ENCODE assay signal across 11 cellular contexts in the genomic region with DNA sequence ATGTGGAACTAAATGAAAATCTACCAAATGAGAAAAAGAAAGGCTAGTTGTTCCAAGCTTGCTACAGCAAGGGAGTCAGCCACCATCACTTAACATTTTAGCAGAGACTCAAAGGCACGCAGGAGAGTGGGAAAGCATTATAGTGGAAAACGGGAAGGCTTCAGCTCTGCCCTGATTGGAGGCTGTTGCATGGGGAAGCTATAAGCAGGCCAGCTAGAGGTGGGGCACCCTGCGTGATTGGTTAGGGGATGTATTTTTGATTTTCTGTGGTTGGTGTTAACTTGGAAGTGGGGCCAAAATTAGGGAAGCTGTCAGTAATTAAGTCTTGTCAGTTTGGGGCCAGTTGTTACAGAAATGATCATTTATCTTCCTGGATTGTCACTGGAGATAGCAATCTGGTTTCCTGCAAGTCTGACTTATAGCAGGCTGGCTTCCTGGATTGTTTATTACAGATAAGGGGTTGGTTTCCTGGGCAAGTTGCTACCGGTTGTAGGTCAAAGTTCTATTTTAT.
DNase-seq lines count a peak whose midpoint lies in the region; ATAC-seq and TF ChIP-seq lines count a peak whose summit lies in the region.
"Had no signal": no experiment of that assay in that cellular context is flagged by ENCODE, and none has a peak within 500 bp of the region (broad histone marks: within the 10 kb centered on the region; RNA-seq: fewer than 3 reads in every experiment).

No MANE protein-coding gene starts in this region.

- intact Hi-C loops in psoas muscle (cut with DNase I) (no loop called here), thyroid gland (cut with DNase I) (no loop called here)

- no peak overlapping the region for H3K27ac Mint-ChIP-seq in naive thymus-derived CD8-positive, alpha-beta T cell
- H3K27ac Mint-ChIP-seq: activated B cell treated with CpG ODN at 0.5 μM for 24 hours; activated naive CD4-positive, alpha-beta T cell treated with anti-CD3 and anti-CD28 coated beads, Interleukin-2, amount 50 U/mL, for 24 hours had no signal

- no peaks in the 10 kb centered on the region for H3K36me3 ChIP-seq in psoas muscle (ENCODE audit: insufficient read depth in 1 of 2, low read depth in 1 of 2)
- no peaks in the 10 kb centered on the region for H3K36me3 ChIP-seq in thyroid gland

- H3K27me3 ChIP-seq in psoas muscle (ENCODE audit: insufficient read depth in 3 of 3, low read length in 2 of 3) (no peaks in the 10 kb centered on the region), thyroid gland (no peaks in the 10 kb centered on the region)

- peaks cover 0 to 4% (median 0%) of the 10 kb centered on the region in 9 donors for H3K9me3 Mint-ChIP-seq in naive thymus-derived CD8-positive, alpha-beta T cell
- H3K9me3 Mint-ChIP-seq: activated B cell treated with CpG ODN at 0.5 μM for 24 hours; activated naive CD4-positive, alpha-beta T cell treated with anti-CD3 and anti-CD28 coated beads, Interleukin-2, amount 50 U/mL, for 24 hours had no signal

- DNase-seq in glomerular endothelial cell (ENCODE audit: extremely low read depth, low read depth, low spot score) (peak; percentile 87), psoas muscle (no peak), NCI-H510A (lab: John Stamatoyannopoulos, UW) (no peak), thyroid gland (no peak)
- DNase-seq in naive thymus-derived CD8-positive, alpha-beta T cell, result no peak
- DNase-seq: activated B cell treated with CpG ODN at 0.5 μM for 24 hours, NCI-H774 had no signal

- H3K4me3 Mint-ChIP-seq in naive thymus-derived CD8-positive, alpha-beta T cell, result no peak overlapping the region
- H3K4me3 Mint-ChIP-seq: activated B cell treated with CpG ODN at 0.5 μM for 24 hours; activated naive CD4-positive, alpha-beta T cell treated with anti-CD3 and anti-CD28 coated beads, Interleukin-2, amount 50 U/mL, for 24 hours had no signal

- peaks cover 0 to 9% (median 2%) of the 10 kb centered on the region in 5 donors for H3K27me3 Mint-ChIP-seq in naive thymus-derived CD8-positive, alpha-beta T cell
- H3K27me3 Mint-ChIP-seq: activated naive CD4-positive, alpha-beta T cell treated with anti-CD3 and anti-CD28 coated beads, Interleukin-2, amount 50 U/mL, for 24 hours had no signal

- WGBS in psoas muscle, 3 donors, result 52 to 78% (median 66%) methylated on average over 4 of the region's 4 CpGs
- WGBS in thyroid gland, 2 donors, result 61 to 65% methylated on average over 4 of the region's 4 CpGs

- H3K27ac ChIP-seq in skin epidermis, result peak overlapping the region in 17 of 21 experiments; percentile 20 to 87 (median 50)
- no peak overlapping the region for H3K27ac ChIP-seq in psoas muscle
- H3K27ac ChIP-seq in thyroid gland, result no peak overlapping the region

- no peaks in the 10 kb centered on the region for H3K4me1 ChIP-seq in psoas muscle
- peaks cover 0 to 4% of the 10 kb centered on the region in 2 donors for H3K4me1 ChIP-seq in thyroid gland

- POLR2A ChIA-PET in naive thymus-derived CD8-positive, alpha-beta T cell (lab: Charles Lee), result no interaction called here

- TF ChIP-seq CTCF in psoas muscle (IDR thresholded peaks at IDR 0.05), result no peak
- TF ChIP-seq CTCF in thyroid gland (IDR thresholded peaks at IDR 0.05), result no peak

- ATAC-seq in GM19438 (IDR thresholded peaks at IDR 0.05; ENCODE audit: low read depth, unreplicated experiment) (peak; percentile 24), psoas muscle (no peak)
- ATAC-seq in naive thymus-derived CD8-positive, alpha-beta T cell, result no peak

- peaks cover 0 to 13% (median 1%) of the 10 kb centered on the region in 4 donors for H3K4me1 Mint-ChIP-seq in naive thymus-derived CD8-positive, alpha-beta T cell
- H3K4me1 Mint-ChIP-seq: activated B cell treated with CpG ODN at 0.5 μM for 24 hours had no signal

- H3K4me3 ChIP-seq in skin epidermis, result no peak overlapping the region
- H3K4me3 ChIP-seq in psoas muscle, result no peak overlapping the region
- H3K4me3 ChIP-seq in thyroid gland (replicated peaks in 1 of 3), result no peak overlapping the region

- no peak for TF ChIP-seq POLR2A in thyroid gland (IDR thresholded peaks at IDR 0.05)

- H3K36me3 Mint-ChIP-seq in naive thymus-derived CD8-positive, alpha-beta T cell, result no peaks in the 10 kb centered on the region

- H3K9me3 ChIP-seq in psoas muscle (no peaks in the 10 kb centered on the region), thyroid gland (no peaks in the 10 kb centered on the region)

TF ChIP-seq in PFSK-1, 5 proteins besides CTCF, POLR2A, EP300 and RAD21:
- TF ChIP-seq, protein P1, sequence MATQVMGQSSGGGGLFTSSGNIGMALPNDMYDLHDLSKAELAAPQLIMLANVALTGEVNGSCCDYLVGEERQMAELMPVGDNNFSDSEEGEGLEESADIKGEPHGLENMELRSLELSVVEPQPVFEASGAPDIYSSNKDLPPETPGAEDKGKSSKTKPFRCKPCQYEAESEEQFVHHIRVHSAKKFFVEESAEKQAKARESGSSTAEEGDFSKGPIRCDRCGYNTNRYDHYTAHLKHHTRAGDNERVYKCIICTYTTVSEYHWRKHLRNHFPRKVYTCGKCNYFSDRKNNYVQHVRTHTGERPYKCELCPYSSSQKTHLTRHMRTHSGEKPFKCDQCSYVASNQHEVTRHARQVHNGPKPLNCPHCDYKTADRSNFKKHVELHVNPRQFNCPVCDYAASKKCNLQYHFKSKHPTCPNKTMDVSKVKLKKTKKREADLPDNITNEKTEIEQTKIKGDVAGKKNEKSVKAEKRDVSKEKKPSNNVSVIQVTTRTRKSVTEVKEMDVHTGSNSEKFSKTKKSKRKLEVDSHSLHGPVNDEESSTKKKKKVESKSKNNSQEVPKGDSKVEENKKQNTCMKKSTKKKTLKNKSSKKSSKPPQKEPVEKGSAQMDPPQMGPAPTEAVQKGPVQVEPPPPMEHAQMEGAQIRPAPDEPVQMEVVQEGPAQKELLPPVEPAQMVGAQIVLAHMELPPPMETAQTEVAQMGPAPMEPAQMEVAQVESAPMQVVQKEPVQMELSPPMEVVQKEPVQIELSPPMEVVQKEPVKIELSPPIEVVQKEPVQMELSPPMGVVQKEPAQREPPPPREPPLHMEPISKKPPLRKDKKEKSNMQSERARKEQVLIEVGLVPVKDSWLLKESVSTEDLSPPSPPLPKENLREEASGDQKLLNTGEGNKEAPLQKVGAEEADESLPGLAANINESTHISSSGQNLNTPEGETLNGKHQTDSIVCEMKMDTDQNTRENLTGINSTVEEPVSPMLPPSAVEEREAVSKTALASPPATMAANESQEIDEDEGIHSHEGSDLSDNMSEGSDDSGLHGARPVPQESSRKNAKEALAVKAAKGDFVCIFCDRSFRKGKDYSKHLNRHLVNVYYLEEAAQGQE (IDR thresholded peaks at IDR 0.05; ENCODE audit: insufficient read depth in 1 of 2, low read depth in 2 of 2, low read length in 2 of 2), result peak in 1 of 2 experiments; percentile 78; a peak in 2 of 4 replicates
- TF ChIP-seq SIN3A (IDR thresholded peaks at IDR 0.05; ENCODE audit: borderline replicate concordance, insufficient read depth, low read length), result peak; percentile 63; the same call in 1 of the 2 replicates
- TF ChIP-seq FOXP2 (optimal IDR thresholded peaks at IDR 0.05; ENCODE audit: borderline replicate concordance, extremely low read depth, extremely low read length, insufficient read depth), result no peak
- peak; percentile 33; the same call in 1 of the 2 replicates for TF ChIP-seq TAF1 (IDR thresholded peaks at IDR 0.05; ENCODE audit: borderline replicate concordance, insufficient read depth, low read length)
- peak; percentile 63; the same call in 1 of the 2 replicates for TF ChIP-seq POLR2AphosphoS5 (IDR thresholded peaks at IDR 0.05; ENCODE audit: low read depth, low read length)

Comparison
In these comparisons a context has a peak if more than half of its experiments do, and no peak if none do; other contexts are left out.
1. H3K27ac ChIP-seq: peak in skin epidermis (17 of 21); none in psoas muscle (single experiment) and thyroid gland (0 of 3).